ENCODE assay signal across 34 cellular contexts in the genomic region with DNA sequence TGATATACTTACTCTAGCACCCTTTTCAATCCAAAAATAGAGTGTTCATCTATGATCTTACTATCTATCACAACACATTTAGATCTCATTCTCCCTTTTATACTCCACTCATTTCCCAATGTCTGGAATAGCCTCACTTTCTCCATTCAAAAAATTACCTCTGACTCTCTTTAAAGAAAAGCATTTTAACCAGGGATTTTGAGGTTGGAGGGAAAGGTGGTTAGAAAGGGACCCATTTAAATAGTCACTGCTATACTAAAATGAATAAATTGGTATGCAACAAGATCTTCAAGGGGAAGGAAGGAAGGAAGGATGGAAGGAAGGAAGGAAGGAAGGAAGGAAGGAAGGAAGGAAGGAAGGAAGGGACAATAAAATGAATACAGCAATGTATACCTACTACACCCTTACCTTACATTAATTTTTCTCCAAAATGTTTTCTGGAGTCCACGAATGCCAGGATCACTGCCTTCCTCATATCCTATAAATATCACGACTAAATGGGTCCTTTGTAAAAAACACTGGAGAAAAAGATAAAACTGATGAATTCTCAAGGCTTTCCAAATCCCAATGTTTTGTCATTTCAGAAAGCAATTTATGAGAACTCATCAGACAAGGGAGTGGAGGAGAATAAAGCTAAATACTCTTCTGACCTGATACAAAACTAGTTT.
"Had no signal": no experiment of that assay in that cellular context is flagged by ENCODE, and none has a peak within 500 bp of the region (broad histone marks: within the 10 kb centered on the region; RNA-seq: fewer than 3 reads in every experiment).

No MANE protein-coding gene starts in this region.

- H3K4me1 ChIP-seq: body of pancreas, breast epithelium had no signal

- H3K36me3 ChIP-seq: adrenal gland, brain microvascular endothelial cell, breast epithelium, WERI-Rb-1 had no signal

- H3K27me3 ChIP-seq: adrenal gland, body of pancreas, brain microvascular endothelial cell, breast epithelium had no signal

- H3K27me3 Mint-ChIP-seq: activated CD4-positive, alpha-beta memory T cell treated with anti-CD3 and anti-CD28 coated beads, Interleukin-2, amount 10 ng/mL, durations not matched to agents 7 days and 5 days; activated CD4-positive, alpha-beta T cell treated with anti-CD3 and anti-CD28 coated beads for 36 hours; activated CD4-positive, alpha-beta T cell treated with anti-CD3 and anti-CD28 coated beads, Interleukin-2, amount 10 ng/mL, durations not matched to agents 7 days and 5 days; activated naive CD8-positive, alpha-beta T cell treated with anti-CD3 and anti-CD28 coated beads for 36 hours; activated T-cell treated with anti-CD3 and anti-CD28 coated beads, Interleukin-2, amount 50 U/mL, for 24 hours; activated T-helper 17 cell treated with anti-CD3 and anti-CD28 coated beads, Interleukin-2, amount 50 U/mL, for 72 hours had no signal

- H3K9me3 ChIP-seq: adrenal gland, body of pancreas had no signal

- H3K4me1 Mint-ChIP-seq: WTC11 had no signal

- H3K27ac ChIP-seq: adrenal gland, body of pancreas, brain microvascular endothelial cell, breast epithelium, WERI-Rb-1 had no signal

- ATAC-seq: activated CD4-positive, alpha-beta T cell treated with anti-CD3 and anti-CD28 coated beads for 36 hours; activated CD4-positive, CD25-positive, alpha-beta regulatory T cell treated with anti-CD3 and anti-CD28 coated beads, Interleukin-2, amount 50 U/mL, for 24 hours; activated naive CD4-positive, alpha-beta T cell treated with anti-CD3 and anti-CD28 coated beads, Interleukin-2, amount 50 U/mL, for 72 hours; activated T-helper 17 cell treated with anti-CD3 and anti-CD28 coated beads, Interleukin-2, amount 50 U/mL, for 72 hours; body of pancreas; WTC11 had no signal

- DNase-seq: activated CD4-positive, alpha-beta memory T cell treated with anti-CD3 and anti-CD28 coated beads, Interleukin-2, amount 10 ng/mL, durations not matched to agents 7 days and 5 days; activated CD4-positive, alpha-beta T cell treated with anti-CD3 and anti-CD28 coated beads for 1 hour; activated CD4-positive, alpha-beta T cell treated with anti-CD3 and anti-CD28 coated beads for 36 hours; activated CD4-positive, alpha-beta T cell treated with anti-CD3 and anti-CD28 coated beads for 48 hours; activated CD4-positive, alpha-beta T cell treated with anti-CD3 and anti-CD28 coated beads, Interleukin-2, amount 10 ng/mL, durations not matched to agents 7 days and 5 days; activated CD4-positive, alpha-beta T cell treated with anti-CD3 and anti-CD28 coated beads, Interleukin-2, amount 50 U/mL, for 48 hours; activated CD4-positive, CD25-positive, alpha-beta regulatory T cell; activated CD8-positive, alpha-beta memory T cell treated with anti-CD3 and anti-CD28 coated beads, Interleukin-2, amount 50 U/mL, for 4 hours; activated effector memory CD4-positive, alpha-beta T cell treated with anti-CD3 and anti-CD28 coated beads, Interleukin-2, amount 50 U/mL, for 16 hours; activated gamma-delta T cell treated with Interleukin-2 at 50 U/mL for 16 hours; activated naive CD4-positive, alpha-beta T cell; activated naive CD4-positive, alpha-beta T cell treated with anti-CD3 and anti-CD28 coated beads for 36 hours; activated naive CD4-positive, alpha-beta T cell treated with anti-CD3 and anti-CD28 coated beads, Interleukin-2, amount 50 U/mL, for 16 hours; activated naive CD8-positive, alpha-beta T cell treated with anti-CD3 and anti-CD28 coated beads for 36 hours; activated T-cell treated with anti-CD3 and anti-CD28 coated beads, Interleukin-2, amount 50 U/mL, for 24 hours; activated T-cell treated with anti-CD3 and anti-CD28 coated beads, Interleukin-2, amount 50 U/mL, for 48 hours; adrenal gland; amniotic stem cell; aorta; body of pancreas; brain microvascular endothelial cell; central memory CD4-positive, alpha-beta T cell; T-helper 1 cell; T-helper 2 cell; T-helper 9 cell; WERI-Rb-1 had no signal

- H3K4me3 ChIP-seq: adrenal gland, body of pancreas, breast epithelium had no signal

- H3K4me3 Mint-ChIP-seq: activated CD4-positive, alpha-beta memory T cell treated with anti-CD3 and anti-CD28 coated beads, Interleukin-2, amount 10 ng/mL, durations not matched to agents 7 days and 5 days; activated CD4-positive, alpha-beta T cell treated with anti-CD3 and anti-CD28 coated beads for 36 hours; activated CD4-positive, alpha-beta T cell treated with anti-CD3 and anti-CD28 coated beads, Interleukin-2, amount 10 ng/mL, durations not matched to agents 7 days and 5 days; activated naive CD4-positive, alpha-beta T cell treated with anti-CD3 and anti-CD28 coated beads for 36 hours; activated naive CD8-positive, alpha-beta T cell treated with anti-CD3 and anti-CD28 coated beads for 36 hours; activated T-cell treated with anti-CD3 and anti-CD28 coated beads, Interleukin-2, amount 50 U/mL, for 24 hours; activated T-helper 1 cell treated with anti-CD3 and anti-CD28 coated beads, Interleukin-12 subunit alpha, Interleukin-12 subunit beta, Interleukin-2, Interleukin-4 antibody, amounts not matched to agents 30 ng/mL and 10 ng/mL and 1 ng/mL, durations not matched to agents 14 hours and 24 hours and 36 hours; activated T-helper 17 cell treated with anti-CD3 and anti-CD28 coated beads, Interleukin-2, amount 50 U/mL, for 72 hours; T-helper 1 cell treated with Interleukin-12 subunit alpha and Interleukin-12 subunit beta and Interleukin-4 antibody, amounts not matched to agents 30 μg/mL and 1 μg/mL, for 36 hours; T-helper 2 cell treated with Interferon-gamma antibody and Interleukin-4, amounts not matched to agents 5 μg/mL and 100 μg/mL, for 36 hours; WTC11 had no signal

- H3K27ac Mint-ChIP-seq: activated CD4-positive, alpha-beta memory T cell treated with anti-CD3 and anti-CD28 coated beads, Interleukin-2, amount 10 ng/mL, durations not matched to agents 7 days and 5 days; activated CD4-positive, alpha-beta T cell treated with anti-CD3 and anti-CD28 coated beads for 36 hours; activated CD4-positive, alpha-beta T cell treated with anti-CD3 and anti-CD28 coated beads, Interleukin-2, amount 10 ng/mL, durations not matched to agents 7 days and 5 days; activated naive CD4-positive, alpha-beta T cell treated with anti-CD3 and anti-CD28 coated beads for 36 hours; activated naive CD4-positive, alpha-beta T cell treated with anti-CD3 and anti-CD28 coated beads, Interleukin-2, amount 50 U/mL, for 72 hours; activated naive CD8-positive, alpha-beta T cell treated with anti-CD3 and anti-CD28 coated beads for 36 hours; activated T-cell treated with anti-CD3 and anti-CD28 coated beads, Interleukin-2, amount 50 U/mL, for 24 hours; activated T-helper 1 cell treated with anti-CD3 and anti-CD28 coated beads, Interleukin-12 subunit alpha, Interleukin-12 subunit beta, Interleukin-2, Interleukin-4 antibody, amounts not matched to agents 30 ng/mL and 10 ng/mL and 1 ng/mL, durations not matched to agents 14 hours and 24 hours and 36 hours; activated T-helper 17 cell treated with anti-CD3 and anti-CD28 coated beads, Interleukin-2, amount 50 U/mL, for 72 hours; T-helper 1 cell treated with Interleukin-12 subunit alpha and Interleukin-12 subunit beta and Interleukin-4 antibody, amounts not matched to agents 30 μg/mL and 1 μg/mL, for 36 hours; T-helper 2 cell treated with Interferon-gamma antibody and Interleukin-4, amounts not matched to agents 5 μg/mL and 100 μg/mL, for 36 hours; WTC11 had no signal
